In the genomic region with DNA sequence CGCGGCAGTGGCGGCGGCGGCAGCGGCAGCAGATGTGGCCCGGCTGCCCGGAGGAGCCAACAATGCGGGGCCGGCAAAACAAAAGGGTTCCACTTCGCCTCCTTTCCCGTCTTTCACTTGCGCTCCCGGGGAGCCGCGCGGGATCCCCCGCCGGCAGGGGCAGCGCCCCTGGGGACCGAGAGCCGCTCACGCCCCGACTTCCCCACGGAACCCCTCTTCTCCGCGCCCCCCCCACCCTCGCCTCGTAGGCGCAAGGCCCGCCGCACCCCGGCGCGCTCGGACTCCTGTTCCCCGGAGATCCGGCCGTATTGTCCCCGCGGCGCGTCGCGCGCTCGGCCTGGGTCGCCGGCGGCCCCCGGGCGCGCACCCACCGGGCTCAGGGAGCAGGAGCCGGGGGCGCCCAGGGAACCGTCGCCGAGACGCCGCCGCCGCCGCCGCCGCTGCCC, we compare ENCODE assay signal across 8 cellular contexts.
A peak's percentile ranks its signal among the peaks of the same experiment; 100 is the strongest.
DNase-seq lines count a peak whose midpoint lies in the region; ATAC-seq and TF ChIP-seq lines count a peak whose summit lies in the region.

No MANE protein-coding gene starts in this region.

- H3K4me1 Mint-ChIP-seq in nephron = peaks cover 42% of the 10 kb centered on the region

- H3K4me3 ChIP-seq in epithelial cell of esophagus (ENCODE audit: low read length) = peak overlapping the region; percentile 60

- H3K27ac Mint-ChIP-seq in nephron = peak overlapping the region in 2 of 3 experiments; percentile 89 to 97

- DNase-seq in COLO668 (lab: John Stamatoyannopoulos, UW; ENCODE audit: unreplicated experiment) = peak; percentile 52
- peak; percentile 64 for DNase-seq in NCI-H69 (lab: John Stamatoyannopoulos, UW)
- DNase-seq in epithelial cell of esophagus (ENCODE audit: low read depth) = no peak
- no peak for DNase-seq in NCI-H524 (lab: John Stamatoyannopoulos, UW)
- no peak for DNase-seq in NCI-H82 treated with DMSO at 0.1 percent for 48 hours (lab: John Stamatoyannopoulos, UW; ENCODE audit: unreplicated experiment)
- no peak for DNase-seq in DMS153 (lab: John Stamatoyannopoulos, UW)

- H3K27me3 Mint-ChIP-seq in nephron (ENCODE audit: low read depth) = no peaks in the 10 kb centered on the region

- ATAC-seq in HG03469 (IDR thresholded peaks at IDR 0.05; ENCODE audit: unreplicated experiment) = no peak

- H3K36me3 Mint-ChIP-seq in nephron (ENCODE audit: low read depth) = no peaks in the 10 kb centered on the region

- no peaks in the 10 kb centered on the region for H3K9me3 Mint-ChIP-seq in nephron

- H3K4me3 Mint-ChIP-seq in nephron = peak overlapping the region; percentile 83 to 93 (median 91)

- TF ChIP-seq CTCF in epithelial cell of esophagus (IDR thresholded peaks at IDR 0.05; ENCODE audit: insufficient read depth, low read depth, low read length, missing control alignments) (no peak), nephron (IDR thresholded peaks at IDR 0.05; ENCODE audit: unreplicated experiment in 3 of 3) (no peak)

Comparison
In these comparisons a context has a peak if more than half of its experiments do, and no peak if none do; other contexts are left out.
1. DNase-seq: peak in COLO668 (single experiment) and NCI-H69 (single experiment); none in epithelial cell of esophagus (single experiment), NCI-H524 (0 of 2), NCI-H82 treated with DMSO at 0.1 percent for 48 hours (single experiment) and DMS153 (single experiment).